In the genomic region with DNA sequence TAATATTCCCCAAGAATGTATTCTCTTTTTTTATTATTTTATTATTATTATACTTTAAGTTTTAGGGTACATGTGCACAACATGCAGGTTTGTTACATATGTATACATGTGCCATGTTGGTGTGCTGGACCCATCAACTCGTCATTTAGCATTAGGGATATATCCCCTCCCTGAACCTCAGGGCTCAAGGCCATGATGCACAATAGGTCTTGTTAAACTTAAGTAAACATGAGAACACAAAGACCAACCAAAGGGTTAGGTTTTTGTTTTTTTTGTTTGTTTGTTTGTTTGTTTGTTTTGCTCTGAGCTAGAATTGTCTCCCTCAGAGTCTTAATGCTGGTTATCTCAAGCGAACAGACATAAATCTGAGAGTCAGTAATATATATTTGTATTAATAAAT, we compare ENCODE assay signal across 7 cellular contexts. TPM values are rescaled to one million over a fixed set of nuclear protein-coding genes. Genes with fewer than 3 reads are reported as not detected.
A peak's percentile ranks its signal among the peaks of the same experiment; 100 is the strongest.
DNase-seq lines count a peak whose midpoint lies in the region; ATAC-seq and TF ChIP-seq lines count a peak whose summit lies in the region.
"Not testable (repeated sequence)": the region's sequence is repeated elsewhere in the genome, so short reads cannot be mapped to it uniquely, and the experiment has no call there.

No MANE protein-coding gene starts in this region.

- not testable (repeated sequence) for H3K9me3 ChIP-seq in ascending aorta; fibroblast of lung (ENCODE audit: control insufficient read depth, insufficient read depth, low read depth, low read length); heart right ventricle; muscle layer of colon (ENCODE audit: low read length); tibial artery

- not testable (repeated sequence) for H3K27me3 ChIP-seq in ascending aorta; fibroblast of lung (ENCODE audit: control insufficient read depth, insufficient read depth, low read length); muscle layer of colon (ENCODE audit: control insufficient read depth in 1 of 2, insufficient read depth in 2 of 2, low read length in 2 of 2); tibial artery
- peaks cover 0 to 27% (median 3%) of the 10 kb centered on the region in 7 donors for H3K27me3 ChIP-seq in heart right ventricle

- H3K4me3 ChIP-seq in HFF-Myc (replicated peaks; ENCODE audit: low read depth, low read length) (peak overlapping the region; percentile 82), fibroblast of lung (replicated peaks in 1 of 4; ENCODE audit: control extremely low read depth in 1 of 4, insufficient read depth in 1 of 4, low read depth in 3 of 4, low read length in 4 of 4) (peak overlapping the region; percentile 45 to 90 (median 86)), heart right ventricle (peak overlapping the region in 8 of 10 donors; percentile 12 to 63 (median 57)), muscle layer of colon (ENCODE audit: low read depth in 1 of 2, low read length in 2 of 2) (peak overlapping the region in 1 of 2 donors; percentile 94), skeletal muscle cell (ENCODE audit: low read depth, low read length) (peak overlapping the region; percentile 65), tibial artery (peak overlapping the region in 1 of 2 donors; percentile 58)
- not testable (repeated sequence) for H3K4me3 ChIP-seq in ascending aorta

- H3K9ac ChIP-seq in fibroblast of lung (ENCODE audit: insufficient read depth, low read length); muscle layer of colon (ENCODE audit: low read length): not testable (repeated sequence)

- DNase-seq in HFF-Myc (ENCODE audit: extremely low read depth, low read depth); ascending aorta (ENCODE audit: low spot score in 2 of 2); fibroblast of lung (ENCODE audit: low read depth in 2 of 2); heart right ventricle; skeletal muscle cell (ENCODE audit: low read depth); tibial artery: not testable (repeated sequence)

- H3K27ac ChIP-seq in ascending aorta, result peak overlapping the region; percentile 6 to 62
- peak overlapping the region; percentile 92 for H3K27ac ChIP-seq in fibroblast of lung (ENCODE audit: insufficient read depth, low read length)
- H3K27ac ChIP-seq in heart right ventricle, result peak overlapping the region in 8 of 10 donors; percentile 70 to 87 (median 82)
- peak overlapping the region; percentile 94 for H3K27ac ChIP-seq in muscle layer of colon (ENCODE audit: low read depth, low read length)
- H3K27ac ChIP-seq in tibial artery, result peak overlapping the region; percentile 75 to 81

- H3K79me2 ChIP-seq in fibroblast of lung (ENCODE audit: control insufficient read depth, insufficient read depth, low read length), result peaks cover 99% of the 10 kb centered on the region

- H3K4me1 ChIP-seq in ascending aorta (peaks cover 9 to 24% of the 10 kb centered on the region in 2 donors), fibroblast of lung (ENCODE audit: control insufficient read depth, extremely low read depth, insufficient read depth, low read length) (peaks cover 23% of the 10 kb centered on the region), heart right ventricle (peaks cover 5 to 59% (median 37%) of the 10 kb centered on the region in 9 donors), muscle layer of colon (ENCODE audit: insufficient read depth, low read length) (peaks cover 42% of the 10 kb centered on the region), tibial artery (peaks cover 0 to 62% (median 24%) of the 10 kb centered on the region in 4 donors)

- not testable (repeated sequence) for H2AFZ ChIP-seq in fibroblast of lung (ENCODE audit: low read length)

- H4K20me1 ChIP-seq in fibroblast of lung (ENCODE audit: control insufficient read depth, extremely low read depth, insufficient read depth, low read length), result not testable (repeated sequence)

- intact Hi-C loops in ascending aorta (cut with DNase I) (loop anchor here (5.0 kb wide), 1 partner anchor 252 kb away; no protein-coding TSS in a partner anchor), heart right ventricle (cut with DNase I) (loop anchor here in 7 of 10 donors (2.0 to 10.0 kb wide), 6 partner anchors 84 to 284 kb away; no protein-coding TSS in a partner anchor)
- intact Hi-C loops in tibial artery (cut with DNase I; ENCODE audit: low total_unique reads), result not testable (repeated sequence)

- H3K4me2 ChIP-seq in fibroblast of lung (ENCODE audit: extremely low read depth, insufficient read depth, low read length), result peak overlapping the region; percentile 74

- 88 to 89% methylated on average over 2 of the region's 2 CpGs for WGBS in heart right ventricle, 2 donors

- not testable (repeated sequence) for H3K36me3 ChIP-seq in ascending aorta; fibroblast of lung (ENCODE audit: control insufficient read depth, insufficient read depth, low read length); heart right ventricle; muscle layer of colon (ENCODE audit: insufficient read depth, low read length); tibial artery

- not testable (repeated sequence) for ATAC-seq in heart right ventricle

- TF ChIP-seq CTCF in HFF-Myc (IDR thresholded peaks at IDR 0.05; ENCODE audit: low read depth, low read length, missing control alignments); ascending aorta (IDR thresholded peaks at IDR 0.05); fibroblast of lung (conservative IDR thresholded peaks at IDR 0.05 in 1 of 2, IDR thresholded peaks at IDR 0.05 in 1 of 2; ENCODE audit: low read depth in 1 of 2, low read length in 2 of 2); heart right ventricle (IDR thresholded peaks at IDR 0.05); tibial artery (IDR thresholded peaks at IDR 0.05): not testable (repeated sequence)

RNA-seq across cellular contexts. Expression of gene COL6A3, which starts 4.7 kb away (rescaled TPM):
- total RNA-seq in ascending aorta, result 156 TPM
- 1,525 and 1,534 TPM in 2 replicates for total RNA-seq in fibroblast of lung
- 286 and 316 TPM in 2 replicates for polyA plus RNA-seq in fibroblast of lung
- polyA plus RNA-seq in fibroblast of lung (2012), result 564 and 770 TPM in 2 replicates
- polyA minus RNA-seq in fibroblast of lung (ENCODE audit: low replicate concordance), result 1,049 and 1,080 TPM in 2 replicates
- 100 to 1,000 TPM in 2 of 10 donors, 10 to 100 TPM in 8; 27.7 to 222 (median 47.5) TPM for total RNA-seq in heart right ventricle
- polyA plus RNA-seq in heart right ventricle, result 100 to 1,000 TPM in 1 of 2 donors, 10 to 100 TPM in 1; 33.5 to 116 TPM

Comparison
In these comparisons a context has a peak if more than half of its experiments do, and no peak if none do; other contexts are left out.
1. H3K27ac ChIP-seq: peak in every context shown above with its lines; median percentile 94 in muscle layer of colon; 92 in fibroblast of lung; 82 in heart right ventricle; 78 in tibial artery; 34 in ascending aorta.